ENCODE assay signal across 2 cellular contexts in genomic region chr7:102954359-102954758, GRCh38. TPM values are rescaled to one million over a fixed set of nuclear protein-coding genes. Genes with fewer than 3 reads are reported as not detected.
"Had no signal": no experiment of that assay in that cellular context is flagged by ENCODE, and none has a peak within 500 bp of the region (broad histone marks: within the 10 kb centered on the region; RNA-seq: fewer than 3 reads in every experiment).

No MANE protein-coding gene starts in this region.

RNA-seq across cellular contexts. Expression of gene LRRC17, which starts 41.6 kb away (rescaled TPM):
- total RNA-seq: OCI-LY7, PC-9 had no signal
